15 cellular contexts compared by ENCODE assay signal in the genomic region with DNA sequence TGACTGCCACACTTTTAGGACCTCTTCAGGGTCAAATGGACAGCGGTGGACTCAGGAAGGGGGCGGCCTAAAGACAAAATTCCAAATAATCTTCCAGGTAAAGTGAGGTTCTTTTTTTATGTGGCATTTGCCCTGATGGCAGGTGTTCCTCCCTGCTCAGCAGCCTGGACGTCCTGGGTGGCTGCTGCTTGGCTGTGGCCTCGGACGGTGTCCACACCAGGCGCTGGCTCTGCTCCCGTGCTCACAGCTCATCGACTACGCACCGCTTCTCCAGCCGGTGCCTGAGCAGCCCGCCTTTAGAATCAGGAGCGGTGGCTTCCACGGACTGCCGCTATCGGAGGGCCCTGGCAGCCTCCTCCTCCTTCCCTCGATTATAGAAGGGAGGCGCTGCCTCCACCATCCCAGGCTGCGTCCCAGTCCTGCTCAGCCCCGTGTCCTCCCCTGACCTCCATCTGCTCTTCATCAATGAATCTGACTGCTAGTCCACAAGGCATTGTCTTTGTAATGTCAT. TPM values are rescaled to one million over a fixed set of nuclear protein-coding genes. Genes with fewer than 3 reads are reported as not detected.
A peak's percentile ranks its signal among the peaks of the same experiment; 100 is the strongest.
DNase-seq lines count a peak whose midpoint lies in the region; ATAC-seq and TF ChIP-seq lines count a peak whose summit lies in the region.
"Had no signal": no experiment of that assay in that cellular context is flagged by ENCODE, and none has a peak within 500 bp of the region (broad histone marks: within the 10 kb centered on the region; RNA-seq: fewer than 3 reads in every experiment).

No MANE protein-coding gene starts in this region.

- DNase-seq in SK-N-SH = peak; percentile 52
- peak; percentile 28 for DNase-seq in endodermal cell
- no peak for DNase-seq in gastrocnemius medialis
- no peak for DNase-seq in AG08395 (ENCODE audit: low spot score)
- no peak for DNase-seq in foreskin keratinocyte
- DNase-seq: 8988T, DMS79 treated with DMSO at 0.1 percent for 48 hours, H9, NCI-H2029, NCI-H774, PC-9 had no signal

- POLR2A ChIA-PET in SK-N-SH (lab: Yijun Ruan, JAX) = no interaction called here

- H3K27me3 ChIP-seq in SK-N-SH (ENCODE audit: insufficient read depth) (no peaks in the 10 kb centered on the region), endodermal cell (ENCODE audit: control insufficient read depth, insufficient read depth, low read length, poor library complexity, severe bottlenecking) (no peaks in the 10 kb centered on the region), liver (ENCODE audit: control insufficient read depth in 4 of 4, insufficient read depth in 4 of 4, low read length in 3 of 4) (no peaks in the 10 kb centered on the region), gastrocnemius medialis (no peaks in the 10 kb centered on the region), foreskin keratinocyte (no peaks in the 10 kb centered on the region)

- no peaks in the 10 kb centered on the region for H3K36me3 ChIP-seq in SK-N-SH (replicated peaks in 1 of 2; ENCODE audit: control insufficient read depth in 1 of 2, insufficient read depth in 2 of 2, low read length in 1 of 2)
- H3K36me3 ChIP-seq in endodermal cell (ENCODE audit: control insufficient read depth, insufficient read depth, low read length) = no peaks in the 10 kb centered on the region
- peaks cover 0 to 2% (median 0%) of the 10 kb centered on the region in 4 donors for H3K36me3 ChIP-seq in liver (ENCODE audit: control insufficient read depth in 4 of 4, insufficient read depth in 3 of 4, low read depth in 1 of 4, low read length in 3 of 4)
- no peaks in the 10 kb centered on the region for H3K36me3 ChIP-seq in gastrocnemius medialis

- no peaks in the 10 kb centered on the region for H3K9me3 Mint-ChIP-seq in endodermal cell
- H3K9me3 Mint-ChIP-seq: H9 had no signal

- H3K4me2 ChIP-seq in SK-N-SH = no peak overlapping the region
- H3K4me2 ChIP-seq: PC-9 had no signal

- no peaks in the 10 kb centered on the region for H3K4me1 Mint-ChIP-seq in endodermal cell

- no peaks in the 10 kb centered on the region for H4K20me1 ChIP-seq in SK-N-SH (ENCODE audit: insufficient read depth)

- no peak overlapping the region for H3K27ac Mint-ChIP-seq in endodermal cell
- H3K27ac Mint-ChIP-seq: H9, IgD-negative memory B cell had no signal

- H3K9ac ChIP-seq in SK-N-SH (no peak overlapping the region), endodermal cell (ENCODE audit: extremely low read depth, low read length, poor library complexity, severe bottlenecking) (no peak overlapping the region), liver (ENCODE audit: low read depth in 1 of 2, low read length in 2 of 2) (peak overlapping the region in 1 of 2 donors; percentile 46)

- ATAC-seq in SK-N-SH treated with all-trans-retinoic acid at 6 μM for 48 hours (no peak), gastrocnemius medialis (no peak), foreskin keratinocyte (no peak), HG02763 (IDR thresholded peaks at IDR 0.05; ENCODE audit: unreplicated experiment) (no peak)

- TF ChIP-seq CTCF in SK-N-SH (IDR thresholded peaks at IDR 0.05) (no peak), endodermal cell (conservative IDR thresholded peaks at IDR 0.05) (no peak), liver (IDR thresholded peaks at IDR 0.05; ENCODE audit: low read depth, low read length, missing input control) (no peak), gastrocnemius medialis (IDR thresholded peaks at IDR 0.05 in 4 of 5, conservative IDR thresholded peaks at IDR 0.05 in 1 of 5) (no peak), foreskin keratinocyte (conservative IDR thresholded peaks at IDR 0.05) (no peak)

- 85% methylated on average over 19 of the region's 20 CpGs for WGBS in SK-N-SH (ENCODE audit: low lambda C conversion rate)
- 93% methylated on average over 17 to 20 of the region's 20 CpGs for WGBS in endodermal cell (ENCODE audit: insufficient coverage in 1 of 2, insufficient read length in 1 of 2), 2 experiments
- 50% methylated on average over 20 of the region's 20 CpGs for WGBS in liver

- no peak overlapping the region for H3K27ac ChIP-seq in SK-N-SH (ENCODE audit: low read depth in 2 of 2, low read length in 1 of 2)
- no peak overlapping the region for H3K27ac ChIP-seq in endodermal cell (ENCODE audit: low read depth, low read length)
- H3K27ac ChIP-seq in liver (ENCODE audit: low read depth in 1 of 2, low read length in 2 of 2) = peak overlapping the region; percentile 96 to 98
- peak overlapping the region in 3 of 4 donors; percentile 67 to 95 (median 82) for H3K27ac ChIP-seq in gastrocnemius medialis
- no peak overlapping the region for H3K27ac ChIP-seq in foreskin keratinocyte

- no peaks in the 10 kb centered on the region for H3K79me2 ChIP-seq in SK-N-SH (ENCODE audit: insufficient read depth)

- H3K27me3 Mint-ChIP-seq in endodermal cell (ENCODE audit: insufficient read depth) = no peaks in the 10 kb centered on the region

- H3K9me2 ChIP-seq in SK-N-SH = no peaks in the 10 kb centered on the region

- no peak overlapping the region for H3K4me3 Mint-ChIP-seq in endodermal cell
- H3K4me3 Mint-ChIP-seq: H9, IgD-negative memory B cell had no signal

- no peak overlapping the region for H2AFZ ChIP-seq in SK-N-SH (ENCODE audit: low read depth)
- H2AFZ ChIP-seq: PC-9 had no signal

- H3K9me3 ChIP-seq in SK-N-SH (no peaks in the 10 kb centered on the region), endodermal cell (ENCODE audit: control insufficient read depth, low read length) (no peaks in the 10 kb centered on the region), liver (ENCODE audit: control insufficient read depth in 4 of 4, low read length in 3 of 4) (no peaks in the 10 kb centered on the region), gastrocnemius medialis (no peaks in the 10 kb centered on the region)

- TF ChIP-seq POLR2A in gastrocnemius medialis (IDR thresholded peaks at IDR 0.05) = no peak

- no peak for TF ChIP-seq EP300 in SK-N-SH (IDR thresholded peaks at IDR 0.05; ENCODE audit: borderline replicate concordance in 1 of 2, low read depth in 1 of 2, low read length in 1 of 2)

- TF ChIP-seq RAD21 in SK-N-SH (IDR thresholded peaks at IDR 0.05; ENCODE audit: low read length) (no peak), liver (IDR thresholded peaks at IDR 0.05) (no peak)

- no peaks in the 10 kb centered on the region for H3K36me3 Mint-ChIP-seq in endodermal cell (ENCODE audit: low read depth)

- in situ Hi-C loops in gastrocnemius medialis (cut with MboI; ENCODE audit: low sequenced_read_pairs in 4 of 4) = no loop called here

- H3K4me3 ChIP-seq in SK-N-SH (ENCODE audit: low read depth in 2 of 2, low read length in 1 of 2) (no peak overlapping the region), endodermal cell (ENCODE audit: low read length) (no peak overlapping the region), liver (ENCODE audit: low read depth in 1 of 3, low read length in 3 of 3) (no peak overlapping the region), gastrocnemius medialis (no peak overlapping the region)
- H3K4me3 ChIP-seq: PC-9 had no signal

- CTCF ChIA-PET in SK-N-SH (lab: Yijun Ruan, JAX) = no interaction called here

- H3K4me1 ChIP-seq in SK-N-SH (ENCODE audit: control insufficient read depth in 1 of 2, insufficient read depth in 2 of 2, low read depth in 1 of 2, low read length in 1 of 2) = peaks cover 0 to 35% of the 10 kb centered on the region in 2 experiments; a peak in 2 of 4 replicates
- H3K4me1 ChIP-seq in endodermal cell (ENCODE audit: control insufficient read depth, insufficient read depth, low read length) = no peaks in the 10 kb centered on the region
- peaks cover 23 to 91% (median 64%) of the 10 kb centered on the region in 4 donors for H3K4me1 ChIP-seq in liver (ENCODE audit: control insufficient read depth in 4 of 4, insufficient read depth in 4 of 4, low read length in 3 of 4)
- peaks cover 33 to 42% of the 10 kb centered on the region in 2 donors for H3K4me1 ChIP-seq in gastrocnemius medialis
- peaks cover 12% of the 10 kb centered on the region for H3K4me1 ChIP-seq in foreskin keratinocyte

- intact Hi-C loops in gastrocnemius medialis (cut with DNase I; ENCODE audit: low total_unique reads) = loop anchor here (2.0 to 5.0 kb wide), 2 partner anchors 35 to 53 kb away; no protein-coding TSS in a partner anchor

- H3F3A ChIP-seq in SK-N-SH (replicated peaks; ENCODE audit: insufficient read depth) = no peaks in the 10 kb centered on the region

TF ChIP-seq in SK-N-SH, 30 proteins besides CTCF, POLR2A, EP300 and RAD21 (continues in another document):
- TF ChIP-seq CHD2 (IDR thresholded peaks at IDR 0.05; ENCODE audit: low read length, partially characterized antibody) = no peak
- no peak for TF ChIP-seq MAX (IDR thresholded peaks at IDR 0.05; ENCODE audit: low read depth)
- TF ChIP-seq SIN3A (IDR thresholded peaks at IDR 0.05; ENCODE audit: borderline replicate concordance, low read depth, low read length) = no peak
- TF ChIP-seq FOXJ3 (CRISPR knock-in tag; IDR thresholded peaks at IDR 0.05) = no peak

TF ChIP-seq in SK-N-SH treated with all-trans-retinoic acid at 6 μM for 48 hours, 23 proteins besides CTCF, POLR2A, EP300 and RAD21:
- TF ChIP-seq ZNF565 (CRISPR knock-in tag; conservative IDR thresholded peaks at IDR 0.05; ENCODE audit: low read depth) = no peak

TF ChIP-seq in liver, 16 proteins besides CTCF, POLR2A, EP300 and RAD21:
- TF ChIP-seq MAX (IDR thresholded peaks at IDR 0.05) (peak; percentile 33), EGR1 (IDR thresholded peaks at IDR 0.05; ENCODE audit: low read depth in 2 of 2) (no peak), HNF4A (conservative IDR thresholded peaks at IDR 0.05) (peak in 1 of 2 donors; percentile 27)

RNA-seq across cellular contexts. Expression of gene PCSK6, which starts 41.9 kb away (rescaled TPM):
- 0.03 and 0.10 TPM in 2 replicates for polyA plus RNA-seq in SK-N-SH (2012; rRNA removed)
- polyA plus RNA-seq in SK-N-SH (2012; cell fraction: cytosol; rRNA removed) = 0.05 and 0.45 TPM in 2 replicates
- 0.23 and 0.32 TPM in 2 replicates for polyA plus RNA-seq in SK-N-SH (2012; cell fraction: nucleus; rRNA removed)
- 1 to 10 TPM; 6.6 to 9.8 TPM for total RNA-seq in endodermal cell
- polyA plus RNA-seq in endodermal cell (2013, experiment 1 of 2) = 4.2 TPM
- 4.7 TPM for polyA plus RNA-seq in endodermal cell (2013, experiment 2 of 2)
- 100 to 1,000 TPM; 124 to 398 TPM for total RNA-seq in liver
- 100 to 1,000 TPM in 1 of 2 donors, 10 to 100 TPM in 1; 94.8 to 212 TPM for polyA plus RNA-seq in liver
- total RNA-seq in gastrocnemius medialis = 10 to 100 TPM; 12.8 to 46.0 (median 23.6) TPM
- 2.9 and 3.7 TPM in 2 replicates for total RNA-seq in foreskin keratinocyte
- 1.3 and 1.5 TPM in 2 replicates for polyA plus RNA-seq in foreskin keratinocyte

Comparison
In these comparisons a context has a peak if more than half of its experiments do, and no peak if none do; other contexts are left out.
1. DNase-seq: peak in SK-N-SH (single experiment) and endodermal cell (single experiment); none in gastrocnemius medialis (0 of 2), AG08395 (single experiment) and foreskin keratinocyte (0 of 2).
2. H3K27ac ChIP-seq: peak in liver (2 of 2) and gastrocnemius medialis (3 of 4); none in SK-N-SH (0 of 2), endodermal cell (single experiment) and foreskin keratinocyte (single experiment).